Comparison of ENCODE assay signal across 1 cellular context in genomic region chr2:239392688-239393400, GRCh38.
TF ChIP-seq lines count a peak whose summit lies in the region.

No MANE protein-coding gene starts in this region.

TF ChIP-seq in GM23338, 12 proteins besides CTCF, POLR2A, EP300 and RAD21 (continued from another document):
- TF ChIP-seq ZNF462 (CRISPR knock-in tag; IDR thresholded peaks at IDR 0.05) (no peak), NANOG (IDR thresholded peaks at IDR 0.05; ENCODE audit: borderline replicate concordance) (no peak), STAT1 (IDR thresholded peaks at IDR 0.05; ENCODE audit: unreplicated experiment) (no peak), CREB1 (CRISPR knock-in tag; IDR thresholded peaks at IDR 0.05; ENCODE audit: low read depth) (no peak), POLR2AphosphoS5 (IDR thresholded peaks at IDR 0.05; ENCODE audit: low read depth) (no peak), ZNF331 (CRISPR knock-in tag; IDR thresholded peaks at IDR 0.05; ENCODE audit: low read depth) (no peak)
TF ChIP-seq in GM23338: peak in this region for 0.
